Comparison of ENCODE assay signal across 24 cellular contexts in genomic region chr17:65389426-65389825, GRCh38.
DNase-seq lines count a peak whose midpoint lies in the region; ATAC-seq, FAIRE-seq and TF ChIP-seq lines count a peak whose summit lies in the region.
"Had no signal": no experiment of that assay in that cellular context is flagged by ENCODE, and none has a peak within 500 bp of the region (broad histone marks: within the 10 kb centered on the region; RNA-seq: fewer than 3 reads in every experiment).

No MANE protein-coding gene starts in this region.

- intact Hi-C loops in left lung (cut with DNase I) (no loop called here), pancreas (cut with DNase I) (no loop called here)

- DNase-seq in AG08395 (ENCODE audit: low spot score) (peak; percentile 45), HFF-Myc (ENCODE audit: extremely low read depth, low read depth) (peak; percentile 54), astrocyte of the spinal cord (ENCODE audit: low read depth, low spot score) (peak; percentile 20), left lung (no peak), NCI-H510A treated with DMSO at 0.1 percent for 48 hours (lab: John Stamatoyannopoulos, UW) (no peak), H9 (no peak), pancreas (no peak)
- no peak for DNase-seq in stimulated activated CD4-positive, alpha-beta T cell treated with anti-CD3 and anti-CD28 coated beads, Interleukin-12 subunit alpha, Interleukin-12 subunit beta, amount 100 ng/mL, for 4 hours
- DNase-seq: activated CD8-positive, alpha-beta T cell treated with anti-CD3 and anti-CD28 coated beads for 36 hours; activated naive CD4-positive, alpha-beta T cell treated with anti-CD3 and anti-CD28 coated beads, Interleukin-2, amount 10 ng/mL, durations not matched to agents 7 days and 5 days; activated T-cell treated with anti-CD3 and anti-CD28 coated beads, Interleukin-2, amount 50 U/mL, for 1 hour; aorta; DMS 273 treated with DMSO at 0.1 percent for 48 hours; effector memory CD8-positive, alpha-beta T cell; H7; NCI-H1417 treated with DMSO at 0.1 percent for 48 hours; NCI-H526 treated with DMSO at 0.1 percent for 48 hours; substantia nigra had no signal

- H3K4me1 ChIP-seq in left lung = no peaks in the 10 kb centered on the region
- no peaks in the 10 kb centered on the region for H3K4me1 ChIP-seq in H9 (ENCODE audit: insufficient read depth, low read length)
- H3K4me1 ChIP-seq in pancreas = no peaks in the 10 kb centered on the region
- H3K4me1 ChIP-seq: A549, esophagus muscularis mucosa had no signal

- H2BK12ac ChIP-seq in H9 (ENCODE audit: insufficient read length, low read depth, low read length) = no peak overlapping the region

- no peaks in the 10 kb centered on the region for H3K79me1 ChIP-seq in H9 (ENCODE audit: insufficient read depth, low read depth, low read length, poor library complexity, severe bottlenecking)

- no peak overlapping the region for H2BK5ac ChIP-seq in H9 (ENCODE audit: insufficient read length, low read length)

- peak; percentile 54 for ATAC-seq in left lung
- ATAC-seq in pancreas = no peak
- ATAC-seq: effector memory CD8-positive, alpha-beta T cell had no signal

- peaks cover 1% of the 10 kb centered on the region for H3K27me3 Mint-ChIP-seq in H9 (ENCODE audit: low read depth)
- H3K27me3 Mint-ChIP-seq: activated CD8-positive, alpha-beta T cell treated with anti-CD3 and anti-CD28 coated beads for 36 hours had no signal

- H3K27me3 ChIP-seq in left lung (no peaks in the 10 kb centered on the region), H9 (ENCODE audit: insufficient read depth, low read length) (no peaks in the 10 kb centered on the region), pancreas (no peaks in the 10 kb centered on the region)
- H3K27me3 ChIP-seq: esophagus muscularis mucosa, hepatocyte, vagina had no signal

- H2AK5ac ChIP-seq in H9 (ENCODE audit: insufficient read length, low read length) = no peak overlapping the region

- no peak for FAIRE-seq in pancreas (lab: Jason Lieb, UNC)
- FAIRE-seq: A549, islet of Langerhans had no signal

- no peak overlapping the region for H4K5ac ChIP-seq in H9 (ENCODE audit: insufficient read length, low read depth, low read length)

- no peak overlapping the region for H3T11ph ChIP-seq in H9 (ENCODE audit: low read length)

- no peak overlapping the region for H4K8ac ChIP-seq in H9 (replicated peaks; ENCODE audit: insufficient read length, low read depth, low read length)

- H3K4me3 ChIP-seq in HFF-Myc (replicated peaks; ENCODE audit: low read depth, low read length) (no peak overlapping the region), astrocyte of the spinal cord (ENCODE audit: low read depth, low read length) (no peak overlapping the region), left lung (no peak overlapping the region), pancreas (no peak overlapping the region)
- H3K4me3 ChIP-seq: A549, esophagus muscularis mucosa, hepatocyte, lung, vagina had no signal

- no peak overlapping the region for H3K18ac ChIP-seq in H9 (ENCODE audit: insufficient read length, low read depth, low read length)

- no peak overlapping the region for H3K4me2 ChIP-seq in H9 (ENCODE audit: insufficient read depth, insufficient read length, low read length)
- H3K4me2 ChIP-seq: A549, hepatocyte had no signal

- H3K4me1 Mint-ChIP-seq in H9 = no peaks in the 10 kb centered on the region

- no peak overlapping the region for H3K9ac ChIP-seq in H9 (ENCODE audit: extremely low read depth, insufficient read length, low read length)

- H3K36me3 ChIP-seq in left lung = no peaks in the 10 kb centered on the region
- no peaks in the 10 kb centered on the region for H3K36me3 ChIP-seq in pancreas
- H3K36me3 ChIP-seq: esophagus muscularis mucosa, vagina had no signal

- no peaks in the 10 kb centered on the region; a peak in 1 of 5 replicates for H3K9me3 Mint-ChIP-seq in H9
- H3K9me3 Mint-ChIP-seq: activated CD8-positive, alpha-beta T cell treated with anti-CD3 and anti-CD28 coated beads for 36 hours; activated naive CD4-positive, alpha-beta T cell treated with anti-CD3 and anti-CD28 coated beads, Interleukin-2, amount 10 ng/mL, durations not matched to agents 7 days and 5 days; effector memory CD8-positive, alpha-beta T cell had no signal

- no peak overlapping the region for H2BK120ac ChIP-seq in H9 (ENCODE audit: low read depth, low read length, poor library complexity, severe bottlenecking)

- H3K14ac ChIP-seq in H9 (ENCODE audit: insufficient read depth, low read length) = no peak overlapping the region

- H3K4me3 Mint-ChIP-seq in H9 = no peak overlapping the region
- H3K4me3 Mint-ChIP-seq: activated CD8-positive, alpha-beta T cell treated with anti-CD3 and anti-CD28 coated beads for 36 hours; activated naive CD4-positive, alpha-beta T cell treated with anti-CD3 and anti-CD28 coated beads, Interleukin-2, amount 10 ng/mL, durations not matched to agents 7 days and 5 days; effector memory CD8-positive, alpha-beta T cell had no signal

- no peak for TF ChIP-seq CTCF in HFF-Myc (IDR thresholded peaks at IDR 0.05; ENCODE audit: low read depth, low read length, missing control alignments)
- no peak for TF ChIP-seq CTCF in astrocyte of the spinal cord (IDR thresholded peaks at IDR 0.05; ENCODE audit: low read depth, low read length)
- no peak for TF ChIP-seq CTCF in left lung (IDR thresholded peaks at IDR 0.05)
- TF ChIP-seq CTCF in H9 (conservative IDR thresholded peaks at IDR 0.05) = no peak
- TF ChIP-seq CTCF in pancreas (IDR thresholded peaks at IDR 0.05) = no peak

- no peak overlapping the region for H3K27ac Mint-ChIP-seq in H9
- H3K27ac Mint-ChIP-seq: activated CD8-positive, alpha-beta T cell treated with anti-CD3 and anti-CD28 coated beads for 36 hours; activated naive CD4-positive, alpha-beta T cell treated with anti-CD3 and anti-CD28 coated beads, Interleukin-2, amount 10 ng/mL, durations not matched to agents 7 days and 5 days; effector memory CD8-positive, alpha-beta T cell had no signal

- H3K79me2 ChIP-seq in H9 (ENCODE audit: insufficient read depth, low read length) = no peaks in the 10 kb centered on the region
- H3K79me2 ChIP-seq: hepatocyte had no signal

- no peak overlapping the region for H2BK20ac ChIP-seq in H9 (ENCODE audit: low read depth, low read length, poor library complexity, severe bottlenecking)

- H3K27ac ChIP-seq in left lung (no peak overlapping the region), H9 (ENCODE audit: insufficient read length, low read depth, low read length) (no peak overlapping the region), pancreas (no peak overlapping the region)
- H3K27ac ChIP-seq: A549, esophagus muscularis mucosa, hepatocyte, vagina had no signal

- H3K23ac ChIP-seq in H9 (ENCODE audit: insufficient read length, low read depth, low read length) = no peak overlapping the region

- no peak overlapping the region for H2BK15ac ChIP-seq in H9 (ENCODE audit: low read depth, low read length)

- H2AFZ ChIP-seq in H9 (ENCODE audit: low read length) = no peak overlapping the region
- H2AFZ ChIP-seq: hepatocyte had no signal

- H3K56ac ChIP-seq in H9 (ENCODE audit: insufficient read length, low read depth, low read length) = no peak overlapping the region

- H3K9me3 ChIP-seq in left lung = no peaks in the 10 kb centered on the region
- H3K9me3 ChIP-seq in H9 (ENCODE audit: control insufficient read depth, low read depth, low read length) = no peaks in the 10 kb centered on the region
- no peaks in the 10 kb centered on the region for H3K9me3 ChIP-seq in pancreas
- H3K9me3 ChIP-seq: A549, esophagus muscularis mucosa, vagina had no signal

- H3K36me3 Mint-ChIP-seq in H9 (ENCODE audit: insufficient read depth in 1 of 3, low read depth in 3 of 3) = no peaks in the 10 kb centered on the region
- H3K36me3 Mint-ChIP-seq: activated naive CD4-positive, alpha-beta T cell treated with anti-CD3 and anti-CD28 coated beads, Interleukin-2, amount 10 ng/mL, durations not matched to agents 7 days and 5 days had no signal

- H3K4ac ChIP-seq in H9 (ENCODE audit: low read depth, low read length) = no peak overlapping the region

- no peak overlapping the region for H4K91ac ChIP-seq in H9 (ENCODE audit: insufficient read length, low read depth, low read length)

- no CpG with 5 or more reads among the region's 1 CpG for WGBS in H9 (ENCODE audit: extremely low coverage, insufficient read length, low lambda C conversion rate)
- WGBS in pancreas, 2 donors = 96 to 97% methylated on average over 1 of the region's 1 CpG

- H3K23me2 ChIP-seq in H9 (ENCODE audit: insufficient read length, low read depth, low read length, poor library complexity, severe bottlenecking) = no peaks in the 10 kb centered on the region

- in situ Hi-C loops in astrocyte of the spinal cord (cut with HindIII; ENCODE audit: low sequenced_read_pairs) = no loop called here

- no peaks in the 10 kb centered on the region for H4K20me1 ChIP-seq in H9 (ENCODE audit: control insufficient read depth, insufficient read depth, insufficient read length)

Comparison
In these comparisons a context has a peak if more than half of its experiments do, and no peak if none do; other contexts are left out.
1. DNase-seq: peak in AG08395 (single experiment), HFF-Myc (single experiment) and astrocyte of the spinal cord (single experiment); none in left lung (0 of 2), stimulated activated CD4-positive, alpha-beta T cell treated with anti-CD3 and anti-CD28 coated beads, Interleukin-12 subunit alpha, Interleukin-12 subunit beta, amount 100 ng/mL, for 4 hours (single experiment), NCI-H510A treated with DMSO at 0.1 percent for 48 hours (single experiment), H9 (single experiment) and pancreas (0 of 6).